In genomic region chr2:164922119-164922518, GRCh38 we compare ENCODE assay signal across 23 cellular contexts. TPM values are rescaled to one million over a fixed set of nuclear protein-coding genes. Genes with fewer than 3 reads are reported as not detected.
DNase-seq lines count a peak whose midpoint lies in the region; ATAC-seq and TF ChIP-seq lines count a peak whose summit lies in the region.
"Had no signal": no experiment of that assay in that cellular context is flagged by ENCODE, and none has a peak within 500 bp of the region (broad histone marks: within the 10 kb centered on the region; RNA-seq: fewer than 3 reads in every experiment).

No MANE protein-coding gene starts in this region.

- H3K36me3 ChIP-seq in SK-N-SH (replicated peaks in 1 of 2; ENCODE audit: control insufficient read depth in 1 of 2, insufficient read depth in 2 of 2, low read length in 1 of 2), result no peaks in the 10 kb centered on the region
- no peaks in the 10 kb centered on the region for H3K36me3 ChIP-seq in fibroblast of lung (ENCODE audit: control insufficient read depth, insufficient read depth, low read length)
- H3K36me3 ChIP-seq: breast epithelium, gastrocnemius medialis had no signal

- H3K4me3 ChIP-seq in SK-N-SH (ENCODE audit: low read depth in 2 of 2, low read length in 1 of 2), result no peak overlapping the region
- no peak overlapping the region for H3K4me3 ChIP-seq in fibroblast of lung (replicated peaks in 1 of 4; ENCODE audit: control extremely low read depth in 1 of 4, insufficient read depth in 1 of 4, low read depth in 3 of 4, low read length in 4 of 4)
- H3K4me3 ChIP-seq: breast epithelium, gastrocnemius medialis had no signal

- 0 out of 2 replicates have a peak overlapping the region, but pooled peaks have one; percentile 23 for H2AFZ ChIP-seq in SK-N-SH (ENCODE audit: low read depth)
- H2AFZ ChIP-seq in fibroblast of lung (ENCODE audit: low read length), result peak overlapping the region; percentile 79

- peak overlapping the region; percentile 3 for H3K27ac Mint-ChIP-seq in type B pancreatic cell
- H3K27ac Mint-ChIP-seq: activated CD4-positive, alpha-beta T cell treated with anti-CD3 and anti-CD28 coated beads, Interleukin-2, amount 10 ng/mL, durations not matched to agents 24 days and 14 days; activated T-helper 2 cell treated with anti-CD3 and anti-CD28 coated beads, Interferon-gamma antibody, Interleukin-2, Interleukin-4, amounts not matched to agents 10 μg/mL and 5 μg/mL and 100 μg/mL, durations not matched to agents 14 hours and 24 hours and 36 hours; dendritic cell treated with granulocyte-macrophage colony-stimulating factor and Interleukin-4, amounts not matched to agents 40 ng/mL and 50 ng/mL, for 4 days had no signal

- H3K36me3 Mint-ChIP-seq in type B pancreatic cell, result no peaks in the 10 kb centered on the region

- H3K9me3 Mint-ChIP-seq in type B pancreatic cell, result peaks cover 5% of the 10 kb centered on the region
- H3K9me3 Mint-ChIP-seq: activated CD4-positive, alpha-beta T cell treated with anti-CD3 and anti-CD28 coated beads, Interleukin-2, amount 10 ng/mL, durations not matched to agents 24 days and 14 days; dendritic cell treated with granulocyte-macrophage colony-stimulating factor and Interleukin-4, amounts not matched to agents 40 ng/mL and 50 ng/mL, for 4 days had no signal

- DNase-seq in SK-N-SH (no peak), NCI-H748 (lab: John Stamatoyannopoulos, UW; ENCODE audit: unreplicated experiment) (peak; percentile 84), fibroblast of lung (ENCODE audit: low read depth in 2 of 2) (peak; percentile 7 to 23), type B pancreatic cell (ENCODE audit: extremely low spot score, unreplicated experiment) (no peak), kidney glomerular epithelial cell (lab: John Stamatoyannopoulos, UW) (no peak), GF-D8 (lab: John Stamatoyannopoulos, UW) (no peak), GM19240 (ENCODE audit: insufficient read length, low spot score) (no peak)
- DNase-seq: activated CD4-positive, alpha-beta T cell treated with anti-CD3 and anti-CD28 coated beads, Interleukin-2, amount 10 ng/mL, durations not matched to agents 24 days and 14 days; gastrocnemius medialis; left colon; NCI-H1417 treated with DMSO at 0.1 percent for 48 hours; NCI-H2227 treated with DMSO at 0.1 percent for 48 hours; NK-92 treated with Interleukin-12 subunit alpha and Interleukin-12 subunit beta, amount 100 ng/mL, for 24 hours; retina; SW 1271 had no signal

- ATAC-seq in SK-N-SH treated with all-trans-retinoic acid at 6 μM for 48 hours, result no peak
- ATAC-seq: gastrocnemius medialis, left colon had no signal

- POLR2A ChIA-PET in SK-N-SH (lab: Yijun Ruan, JAX), result no interaction called here

- H3K27ac ChIP-seq in SK-N-SH (ENCODE audit: low read depth in 2 of 2, low read length in 1 of 2), result no peak overlapping the region; a peak in 1 of 4 replicates
- H3K27ac ChIP-seq in fibroblast of lung (ENCODE audit: insufficient read depth, low read length), result peak overlapping the region; percentile 6
- H3K27ac ChIP-seq: breast epithelium, C4-2B, epithelial cell of prostate, gastrocnemius medialis had no signal

- no peak for TF ChIP-seq EP300 in SK-N-SH (IDR thresholded peaks at IDR 0.05; ENCODE audit: borderline replicate concordance in 1 of 2, low read depth in 1 of 2, low read length in 1 of 2)

- no peak overlapping the region for H3K9ac ChIP-seq in SK-N-SH
- no peak overlapping the region for H3K9ac ChIP-seq in fibroblast of lung (ENCODE audit: insufficient read depth, low read length)

- TF ChIP-seq RAD21 in SK-N-SH (IDR thresholded peaks at IDR 0.05; ENCODE audit: low read length), result no peak

- peaks cover 3% of the 10 kb centered on the region for H3K4me1 Mint-ChIP-seq in type B pancreatic cell (ENCODE audit: unreplicated experiment)
- H3K4me1 Mint-ChIP-seq: activated CD4-positive, alpha-beta T cell treated with anti-CD3 and anti-CD28 coated beads, Interleukin-2, amount 10 ng/mL, durations not matched to agents 24 days and 14 days had no signal

- H4K20me1 ChIP-seq in SK-N-SH (ENCODE audit: insufficient read depth), result no peaks in the 10 kb centered on the region
- H4K20me1 ChIP-seq in fibroblast of lung (ENCODE audit: control insufficient read depth, extremely low read depth, insufficient read depth, low read length), result no peaks in the 10 kb centered on the region

- H3K4me2 ChIP-seq in SK-N-SH (no peak overlapping the region), fibroblast of lung (ENCODE audit: extremely low read depth, insufficient read depth, low read length) (no peak overlapping the region)

- H3K79me2 ChIP-seq in SK-N-SH (ENCODE audit: insufficient read depth) (no peaks in the 10 kb centered on the region), fibroblast of lung (ENCODE audit: control insufficient read depth, insufficient read depth, low read length) (no peaks in the 10 kb centered on the region)

- no peak overlapping the region for H3K4me3 Mint-ChIP-seq in type B pancreatic cell
- H3K4me3 Mint-ChIP-seq: activated CD4-positive, alpha-beta T cell treated with anti-CD3 and anti-CD28 coated beads, Interleukin-2, amount 10 ng/mL, durations not matched to agents 24 days and 14 days; dendritic cell treated with granulocyte-macrophage colony-stimulating factor and Interleukin-4, amounts not matched to agents 40 ng/mL and 50 ng/mL, for 4 days had no signal

- H3F3A ChIP-seq in SK-N-SH (replicated peaks; ENCODE audit: insufficient read depth), result peaks cover 8% of the 10 kb centered on the region

- H3K27me3 Mint-ChIP-seq in type B pancreatic cell, result no peaks in the 10 kb centered on the region
- H3K27me3 Mint-ChIP-seq: activated CD4-positive, alpha-beta T cell treated with anti-CD3 and anti-CD28 coated beads, Interleukin-2, amount 10 ng/mL, durations not matched to agents 24 days and 14 days; dendritic cell treated with granulocyte-macrophage colony-stimulating factor and Interleukin-4, amounts not matched to agents 40 ng/mL and 50 ng/mL, for 4 days had no signal

- no peaks in the 10 kb centered on the region for H3K9me2 ChIP-seq in SK-N-SH

- CTCF ChIA-PET in SK-N-SH (lab: Yijun Ruan, JAX), result interaction anchor here (0.8 to 1.6 kb wide), 4 partner anchors 17 to 205 kb away, joined by 3 to 5 read pairs (median 3); no protein-coding TSS in a partner anchor

- no peaks in the 10 kb centered on the region for H3K4me1 ChIP-seq in SK-N-SH (ENCODE audit: control insufficient read depth in 1 of 2, insufficient read depth in 2 of 2, low read depth in 1 of 2, low read length in 1 of 2)
- H3K4me1 ChIP-seq in fibroblast of lung (ENCODE audit: control insufficient read depth, extremely low read depth, insufficient read depth, low read length), result peaks cover 6% of the 10 kb centered on the region
- H3K4me1 ChIP-seq: breast epithelium, gastrocnemius medialis had no signal

- H3K27me3 ChIP-seq in SK-N-SH (ENCODE audit: insufficient read depth) (no peaks in the 10 kb centered on the region), fibroblast of lung (ENCODE audit: control insufficient read depth, insufficient read depth, low read length) (no peaks in the 10 kb centered on the region)
- H3K27me3 ChIP-seq: breast epithelium, gastrocnemius medialis had no signal

- 85% methylated on average over 3 of the region's 3 CpGs for WGBS in SK-N-SH (ENCODE audit: low lambda C conversion rate)

- TF ChIP-seq CTCF in SK-N-SH (IDR thresholded peaks at IDR 0.05), result no peak
- no peak for TF ChIP-seq CTCF in fibroblast of lung (conservative IDR thresholded peaks at IDR 0.05 in 1 of 2, IDR thresholded peaks at IDR 0.05 in 1 of 2; ENCODE audit: low read depth in 1 of 2, low read length in 2 of 2)
- TF ChIP-seq CTCF in type B pancreatic cell (conservative IDR thresholded peaks at IDR 0.05), result no peak

- H3K9me3 ChIP-seq in SK-N-SH (no peaks in the 10 kb centered on the region), fibroblast of lung (ENCODE audit: control insufficient read depth, insufficient read depth, low read depth, low read length) (no peaks in the 10 kb centered on the region)
- H3K9me3 ChIP-seq: breast epithelium, gastrocnemius medialis had no signal

TF ChIP-seq in SK-N-SH, 30 proteins besides CTCF, POLR2A, EP300 and RAD21:
- TF ChIP-seq YY1 (IDR thresholded peaks at IDR 0.05; ENCODE audit: low read depth) (no peak), USF1 (IDR thresholded peaks at IDR 0.05; ENCODE audit: borderline replicate concordance, low read depth) (no peak)

TF ChIP-seq in SK-N-SH treated with all-trans-retinoic acid at 6 μM for 48 hours, 23 proteins besides CTCF, POLR2A, EP300 and RAD21 (continues in another document):
- no peak for TF ChIP-seq BACH2 (CRISPR knock-in tag; IDR thresholded peaks at IDR 0.05; ENCODE audit: borderline replicate concordance)
- TF ChIP-seq PATZ1 (CRISPR knock-in tag; IDR thresholded peaks at IDR 0.05; ENCODE audit: borderline replicate concordance), result no peak
- TF ChIP-seq OSR1 (CRISPR knock-in tag; IDR thresholded peaks at IDR 0.05), result no peak
- no peak for TF ChIP-seq ZC3H10 (CRISPR knock-in tag; IDR thresholded peaks at IDR 0.05)
- no peak for TF ChIP-seq ISL1 (CRISPR knock-in tag; IDR thresholded peaks at IDR 0.05)
- no peak for TF ChIP-seq ZFP30 (CRISPR knock-in tag; IDR thresholded peaks at IDR 0.05)
- TF ChIP-seq TOX (CRISPR knock-in tag; IDR thresholded peaks at IDR 0.05; ENCODE audit: borderline replicate concordance), result no peak

RNA-seq across cellular contexts. Expression of gene SLC38A11, which starts 33.2 kb away (rescaled TPM):
- polyA plus RNA-seq in SK-N-SH (2012; rRNA removed) (not detected in 2 replicates), fibroblast of lung (0.07 and 1.1 TPM in 2 replicates)
- polyA plus RNA-seq in SK-N-SH (2012; cell fraction: cytosol; rRNA removed), result 0.01 and 0.05 TPM in 2 replicates
- 0.05 TPM in 1 of 2 replicates, not detected in the other for polyA plus RNA-seq in SK-N-SH (2012; cell fraction: nucleus; rRNA removed)
- total RNA-seq in fibroblast of lung (0.26 and 0.50 TPM in 2 replicates), type B pancreatic cell (ENCODE audit: low replicate concordance) (3.7 and 13.4 TPM in 2 replicates)
- polyA plus RNA-seq in fibroblast of lung (2012), result 0.17 TPM in 1 of 2 replicates, not detected in the other
- not detected in 2 replicates for polyA minus RNA-seq in fibroblast of lung (ENCODE audit: low replicate concordance)
- total RNA-seq: A172; activated CD4-positive, alpha-beta T cell treated with anti-CD3 and anti-CD28 coated beads, Interleukin-2, amount 10 ng/mL, durations not matched to agents 24 days and 14 days; activated T-helper 2 cell treated with anti-CD3 and anti-CD28 coated beads, Interferon-gamma antibody, Interleukin-2, Interleukin-4, amounts not matched to agents 10 μg/mL and 5 μg/mL and 100 μg/mL, durations not matched to agents 14 hours and 24 hours and 36 hours had no signal
- polyA plus RNA-seq: neural cell had no signal

Comparison
In these comparisons a context has a peak if more than half of its experiments do, and no peak if none do; other contexts are left out.
1. DNase-seq: peak in NCI-H748 (single experiment) and fibroblast of lung (2 of 2); none in SK-N-SH (single experiment), type B pancreatic cell (single experiment), kidney glomerular epithelial cell (single experiment), GF-D8 (single experiment) and GM19240 (single experiment).